ENCODE assay signal across 17 cellular contexts in genomic region chrX:155188786-155189185, GRCh38. TPM values are rescaled to one million over a fixed set of nuclear protein-coding genes. Genes with fewer than 3 reads are reported as not detected.
A peak's percentile ranks its signal among the peaks of the same experiment; 100 is the strongest.
DNase-seq lines count a peak whose midpoint lies in the region; ATAC-seq and TF ChIP-seq lines count a peak whose summit lies in the region.
"Had no signal": no experiment of that assay in that cellular context is flagged by ENCODE, and none has a peak within 500 bp of the region (broad histone marks: within the 10 kb centered on the region; RNA-seq: fewer than 3 reads in every experiment).

No MANE protein-coding gene starts in this region.

- H3K4me3 Mint-ChIP-seq in activated CD4-positive, alpha-beta T cell treated with anti-CD3 and anti-CD28 coated beads, Interleukin-2, amount 10 ng/mL, durations not matched to agents 24 days and 14 days = peak overlapping the region; percentile 41
- peak overlapping the region; percentile 52 to 59 for H3K4me3 Mint-ChIP-seq in effector memory CD8-positive, alpha-beta T cell
- H3K4me3 Mint-ChIP-seq: naive B cell, type B pancreatic cell had no signal

- H3K4me3 ChIP-seq in HL-60 (replicated peaks; ENCODE audit: insufficient read depth, low read length) = no peak overlapping the region
- H3K4me3 ChIP-seq: SK-N-MC had no signal

- peak overlapping the region; percentile 77 for H3K27ac ChIP-seq in HL-60 (replicated peaks)
- H3K27ac ChIP-seq: SK-N-MC had no signal

- intact Hi-C loops in activated CD4-positive, alpha-beta T cell treated with anti-CD3 and anti-CD28 coated beads, Interleukin-2, amount 10 ng/mL, durations not matched to agents 24 days and 14 days (cut with micrococcal nuclease) = no loop called here

- peak; percentile 100 for ATAC-seq in effector memory CD8-positive, alpha-beta T cell (replicated peaks)
- ATAC-seq: left ventricle myocardium superior had no signal

- peaks cover 3% of the 10 kb centered on the region for H3K27me3 Mint-ChIP-seq in activated CD4-positive, alpha-beta T cell treated with anti-CD3 and anti-CD28 coated beads, Interleukin-2, amount 10 ng/mL, durations not matched to agents 24 days and 14 days
- H3K27me3 Mint-ChIP-seq in effector memory CD8-positive, alpha-beta T cell = no peaks in the 10 kb centered on the region
- H3K27me3 Mint-ChIP-seq: type B pancreatic cell had no signal

- peak overlapping the region; percentile 37 for H3K27ac Mint-ChIP-seq in activated CD4-positive, alpha-beta T cell treated with anti-CD3 and anti-CD28 coated beads, Interleukin-2, amount 10 ng/mL, durations not matched to agents 24 days and 14 days
- peak overlapping the region; percentile 31 to 70 for H3K27ac Mint-ChIP-seq in effector memory CD8-positive, alpha-beta T cell
- H3K27ac Mint-ChIP-seq: naive B cell, type B pancreatic cell had no signal

- no peak for TF ChIP-seq CTCF in HL-60 (IDR thresholded peaks at IDR 0.05; ENCODE audit: insufficient read depth, low read length)

- peaks cover 29% of the 10 kb centered on the region for H3K9me3 Mint-ChIP-seq in activated CD4-positive, alpha-beta T cell treated with anti-CD3 and anti-CD28 coated beads, Interleukin-2, amount 10 ng/mL, durations not matched to agents 24 days and 14 days
- peaks cover 2 to 7% of the 10 kb centered on the region in 2 donors for H3K9me3 Mint-ChIP-seq in effector memory CD8-positive, alpha-beta T cell
- H3K9me3 Mint-ChIP-seq: type B pancreatic cell had no signal

- peak; percentile 72 for DNase-seq in activated CD4-positive, alpha-beta T cell treated with anti-CD3 and anti-CD28 coated beads, Interleukin-2, amount 10 ng/mL, durations not matched to agents 24 days and 14 days
- no peak for DNase-seq in activated CD4-positive, alpha-beta T cell treated with anti-CD3 and anti-CD28 coated beads, Interleukin-2, amount 50 U/mL, for 4 hours
- DNase-seq in HL-60 (ENCODE audit: low read depth in 1 of 2, low spot score in 1 of 2) (peak; percentile 64 to 90), SKM-1 treated with dmso at 0.1 percent for 144 hours (lab: John Stamatoyannopoulos, UW; ENCODE audit: unreplicated experiment) (peak; percentile 86), NCI-H748 treated with DMSO at 0.1 percent for 48 hours (lab: John Stamatoyannopoulos, UW) (no peak), hippocampal formation (lab: John Stamatoyannopoulos, UW) (no peak), GM03348 (ENCODE audit: low spot score) (no peak)
- peak; percentile 1 to 13 (median 2) for DNase-seq in effector memory CD8-positive, alpha-beta T cell
- DNase-seq: activated effector memory CD4-positive, alpha-beta T cell treated with Interleukin-2 at 50 U/mL for 16 hours; COR-L47; left ventricle myocardium superior; naive B cell; NCI-H1048; OCI-M1; stimulated activated CD8-positive, alpha-beta memory T cell treated with anti-CD3 and anti-CD28 coated beads, Interleukin-4, amount 100 ng/mL, for 48 hours had no signal

- H3K4me1 Mint-ChIP-seq in activated CD4-positive, alpha-beta T cell treated with anti-CD3 and anti-CD28 coated beads, Interleukin-2, amount 10 ng/mL, durations not matched to agents 24 days and 14 days = peaks cover 19% of the 10 kb centered on the region
- H3K4me1 Mint-ChIP-seq in effector memory CD8-positive, alpha-beta T cell (ENCODE audit: low read depth in 2 of 2) = peaks cover 11 to 26% of the 10 kb centered on the region in 2 donors
- H3K4me1 Mint-ChIP-seq: naive B cell had no signal

- no peaks in the 10 kb centered on the region for H3K27me3 ChIP-seq in HL-60 (ENCODE audit: insufficient read depth, poor library complexity, severe bottlenecking)

- peaks cover 1% of the 10 kb centered on the region for H3K36me3 Mint-ChIP-seq in activated CD4-positive, alpha-beta T cell treated with anti-CD3 and anti-CD28 coated beads, Interleukin-2, amount 10 ng/mL, durations not matched to agents 24 days and 14 days (ENCODE audit: low read depth)
- no peaks in the 10 kb centered on the region for H3K36me3 Mint-ChIP-seq in effector memory CD8-positive, alpha-beta T cell (ENCODE audit: insufficient read depth)
- H3K36me3 Mint-ChIP-seq: naive B cell, type B pancreatic cell had no signal

RNA-seq across cellular contexts. Expression of gene VBP1, which starts 27.5 kb away (rescaled TPM):
- total RNA-seq in activated CD4-positive, alpha-beta T cell treated with anti-CD3 and anti-CD28 coated beads, Interleukin-2, amount 10 ng/mL, durations not matched to agents 24 days and 14 days = 86.4 and 87.5 TPM in 2 replicates

Comparison
In these comparisons a context has a peak if more than half of its experiments do, and no peak if none do; other contexts are left out.
1. DNase-seq: peak in activated CD4-positive, alpha-beta T cell treated with anti-CD3 and anti-CD28 coated beads, Interleukin-2, amount 10 ng/mL, durations not matched to agents 24 days and 14 days (single experiment), HL-60 (2 of 2), SKM-1 treated with dmso at 0.1 percent for 144 hours (single experiment) and effector memory CD8-positive, alpha-beta T cell (3 of 3); none in activated CD4-positive, alpha-beta T cell treated with anti-CD3 and anti-CD28 coated beads, Interleukin-2, amount 50 U/mL, for 4 hours (0 of 2), NCI-H748 treated with DMSO at 0.1 percent for 48 hours (single experiment), hippocampal formation (0 of 2) and GM03348 (single experiment).